In the genomic region with DNA sequence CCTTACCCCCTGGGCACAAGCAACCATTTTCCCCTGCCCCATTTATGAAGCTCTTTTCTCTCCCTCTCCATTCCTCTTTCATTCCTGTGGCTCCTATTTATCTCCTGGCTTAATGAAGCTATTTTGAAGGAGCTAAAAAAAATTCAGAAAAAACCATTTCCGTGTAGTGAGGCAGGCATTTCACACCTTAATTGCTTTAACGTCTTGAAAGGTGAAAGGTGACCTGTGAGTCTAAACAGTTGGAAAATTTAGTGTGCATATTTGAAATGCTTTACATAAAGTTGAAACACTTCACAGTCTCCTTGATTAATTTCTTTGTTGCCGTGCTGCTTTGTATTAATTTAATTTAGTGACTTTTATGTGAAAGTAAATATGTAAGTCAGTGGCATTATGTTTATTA, we compare ENCODE assay signal across 18 cellular contexts.
DNase-seq lines count a peak whose midpoint lies in the region; ATAC-seq and TF ChIP-seq lines count a peak whose summit lies in the region.
"Had no signal": no experiment of that assay in that cellular context is flagged by ENCODE, and none has a peak within 500 bp of the region (broad histone marks: within the 10 kb centered on the region; RNA-seq: fewer than 3 reads in every experiment).

No MANE protein-coding gene starts in this region.

- H3K79me2 ChIP-seq in neural progenitor cell (ENCODE audit: low read depth), result no peaks in the 10 kb centered on the region

- H3K27ac ChIP-seq in neural progenitor cell, result peak overlapping the region; percentile 76
- H3K27ac ChIP-seq: 22Rv1, A549, C4-2B, HL-60 had no signal

- peak overlapping the region; percentile 13 for H3K4me2 ChIP-seq in neural progenitor cell
- H3K4me2 ChIP-seq: A549, GM23338 had no signal

- no peak overlapping the region for H3K4me3 Mint-ChIP-seq in activated naive CD4-positive, alpha-beta T cell treated with anti-CD3 and anti-CD28 coated beads, Interleukin-2, amount 50 U/mL, for 24 hours
- H3K4me3 Mint-ChIP-seq in chondrocyte (ENCODE audit: unreplicated experiment), result no peak overlapping the region
- no peak overlapping the region for H3K4me3 Mint-ChIP-seq in neural progenitor cell
- H3K4me3 Mint-ChIP-seq in effector memory CD8-positive, alpha-beta T cell, result no peak overlapping the region
- no peak overlapping the region for H3K4me3 Mint-ChIP-seq in CD14-positive monocyte
- H3K4me3 Mint-ChIP-seq: CD4-positive, alpha-beta memory T cell; GM23338 had no signal

- H3F3A ChIP-seq in neural progenitor cell (ENCODE audit: low read depth), result peaks cover 15% of the 10 kb centered on the region

- DNase-seq in activated naive CD4-positive, alpha-beta T cell treated with anti-CD3 and anti-CD28 coated beads, Interleukin-2, amount 50 U/mL, for 16 hours, result no peak
- no peak for DNase-seq in chondrocyte (ENCODE audit: low spot score)
- peak; percentile 36 for DNase-seq in neural progenitor cell (ENCODE audit: low spot score)
- DNase-seq in effector memory CD8-positive, alpha-beta T cell, result no peak
- DNase-seq in CD14-positive monocyte (ENCODE audit: low spot score), result no peak
- DNase-seq: AML-193; Calu3; CD4-positive, alpha-beta memory T cell; DMS79 treated with DMSO at 0.1 percent for 48 hours; GF-D8; HCEC 1CT had no signal

- H3K4me1 ChIP-seq in neural progenitor cell, result peaks cover 30% of the 10 kb centered on the region

- H3K36me3 Mint-ChIP-seq in activated naive CD4-positive, alpha-beta T cell treated with anti-CD3 and anti-CD28 coated beads, Interleukin-2, amount 50 U/mL, for 24 hours, result no peaks in the 10 kb centered on the region
- peaks cover 2% of the 10 kb centered on the region for H3K36me3 Mint-ChIP-seq in chondrocyte (ENCODE audit: low read depth)
- peaks cover 2% of the 10 kb centered on the region for H3K36me3 Mint-ChIP-seq in neural progenitor cell
- no peaks in the 10 kb centered on the region for H3K36me3 Mint-ChIP-seq in effector memory CD8-positive, alpha-beta T cell (ENCODE audit: insufficient read depth)
- H3K36me3 Mint-ChIP-seq in CD14-positive monocyte, result no peaks in the 10 kb centered on the region
- H3K36me3 Mint-ChIP-seq: CD4-positive, alpha-beta memory T cell had no signal

- no peaks in the 10 kb centered on the region for H3K36me3 ChIP-seq in neural progenitor cell

- peak overlapping the region; percentile 9 for H3K27ac Mint-ChIP-seq in activated naive CD4-positive, alpha-beta T cell treated with anti-CD3 and anti-CD28 coated beads, Interleukin-2, amount 50 U/mL, for 24 hours
- H3K27ac Mint-ChIP-seq in chondrocyte (ENCODE audit: unreplicated experiment), result peak overlapping the region; percentile 58
- H3K27ac Mint-ChIP-seq in neural progenitor cell, result peak overlapping the region; percentile 13
- no peak overlapping the region for H3K27ac Mint-ChIP-seq in effector memory CD8-positive, alpha-beta T cell
- H3K27ac Mint-ChIP-seq in CD14-positive monocyte, result no peak overlapping the region
- H3K27ac Mint-ChIP-seq: CD4-positive, alpha-beta memory T cell; GM23338 had no signal

- no peak for TF ChIP-seq CTCF in chondrocyte (IDR thresholded peaks at IDR 0.05)
- no peak for TF ChIP-seq CTCF in neural progenitor cell (IDR thresholded peaks at IDR 0.05)
- TF ChIP-seq CTCF in CD14-positive monocyte (IDR thresholded peaks at IDR 0.05), result no peak

- intact Hi-C loops in CD14-positive monocyte (cut with micrococcal nuclease), result no loop called here

- no peaks in the 10 kb centered on the region for H3K9me3 ChIP-seq in neural progenitor cell (ENCODE audit: low read depth)
- H3K9me3 ChIP-seq: A549 had no signal

- H3K9me3 Mint-ChIP-seq in activated naive CD4-positive, alpha-beta T cell treated with anti-CD3 and anti-CD28 coated beads, Interleukin-2, amount 50 U/mL, for 24 hours, result no peaks in the 10 kb centered on the region
- H3K9me3 Mint-ChIP-seq in chondrocyte (ENCODE audit: low read depth) (no peaks in the 10 kb centered on the region), neural progenitor cell (no peaks in the 10 kb centered on the region), CD14-positive monocyte (no peaks in the 10 kb centered on the region)
- H3K9me3 Mint-ChIP-seq in effector memory CD8-positive, alpha-beta T cell, result no peaks in the 10 kb centered on the region
- H3K9me3 Mint-ChIP-seq: GM23338 had no signal

- H2AFZ ChIP-seq in neural progenitor cell (replicated peaks), result no peak overlapping the region
- H2AFZ ChIP-seq: GM23338 had no signal

- no peaks in the 10 kb centered on the region for H3K4me1 Mint-ChIP-seq in activated naive CD4-positive, alpha-beta T cell treated with anti-CD3 and anti-CD28 coated beads, Interleukin-2, amount 50 U/mL, for 24 hours
- H3K4me1 Mint-ChIP-seq in chondrocyte (ENCODE audit: low read depth) (peaks cover 48% of the 10 kb centered on the region), neural progenitor cell (peaks cover 23% of the 10 kb centered on the region), CD14-positive monocyte (no peaks in the 10 kb centered on the region)
- H3K4me1 Mint-ChIP-seq in effector memory CD8-positive, alpha-beta T cell (ENCODE audit: low read depth in 2 of 2), result no peaks in the 10 kb centered on the region
- H3K4me1 Mint-ChIP-seq: CD4-positive, alpha-beta memory T cell had no signal

- ATAC-seq in HG02623 (IDR thresholded peaks at IDR 0.05; ENCODE audit: unreplicated experiment), result no peak
- no peak for ATAC-seq in effector memory CD8-positive, alpha-beta T cell (replicated peaks)
- ATAC-seq: A549, GM23338 had no signal

- H3K4me3 ChIP-seq in neural progenitor cell, result no peak overlapping the region
- H3K4me3 ChIP-seq: A549, GM23338 had no signal

- H3K27me3 Mint-ChIP-seq in activated naive CD4-positive, alpha-beta T cell treated with anti-CD3 and anti-CD28 coated beads, Interleukin-2, amount 50 U/mL, for 24 hours, result peaks cover 3% of the 10 kb centered on the region
- H3K27me3 Mint-ChIP-seq in chondrocyte (ENCODE audit: low read depth), result no peaks in the 10 kb centered on the region
- H3K27me3 Mint-ChIP-seq in neural progenitor cell (ENCODE audit: insufficient read depth, low read depth), result peaks cover 2% of the 10 kb centered on the region
- peaks cover 9 to 15% of the 10 kb centered on the region in 2 donors for H3K27me3 Mint-ChIP-seq in effector memory CD8-positive, alpha-beta T cell
- peaks cover 0 to 2% (median 2%) of the 10 kb centered on the region in 3 donors for H3K27me3 Mint-ChIP-seq in CD14-positive monocyte (ENCODE audit: low read depth in 3 of 3)

- no peak overlapping the region for H3K9ac ChIP-seq in neural progenitor cell

- no peaks in the 10 kb centered on the region for H3K27me3 ChIP-seq in neural progenitor cell

- H4K20me1 ChIP-seq in neural progenitor cell (ENCODE audit: low read depth), result no peaks in the 10 kb centered on the region

Comparison
In these comparisons a context has a peak if more than half of its experiments do, and no peak if none do; other contexts are left out.
1. H3K27ac Mint-ChIP-seq: peak in activated naive CD4-positive, alpha-beta T cell treated with anti-CD3 and anti-CD28 coated beads, Interleukin-2, amount 50 U/mL, for 24 hours (single experiment), chondrocyte (single experiment) and neural progenitor cell (single experiment); none in effector memory CD8-positive, alpha-beta T cell (0 of 2) and CD14-positive monocyte (0 of 7).